Comparison of ENCODE assay signal across 8 cellular contexts in genomic region chr12:113056631-113057488, GRCh38. TPM values are rescaled to one million over a fixed set of nuclear protein-coding genes. Genes with fewer than 3 reads are reported as not detected.
DNase-seq lines count a peak whose midpoint lies in the region; ATAC-seq, FAIRE-seq and TF ChIP-seq lines count a peak whose summit lies in the region.

TSS of gene DTX1 (plus strand) at chr12:113056730. CDS start at chr12:113058193, 1,463 bp downstream.

- TF ChIP-seq EP300 in esophagus muscularis mucosa (IDR thresholded peaks at IDR 0.05), result no peak

- no peaks in the 10 kb centered on the region for H3K9me3 Mint-ChIP-seq in activated CD8-positive, alpha-beta T cell treated with anti-CD3 and anti-CD28 coated beads for 36 hours

- H3K36me3 Mint-ChIP-seq in activated CD8-positive, alpha-beta T cell treated with anti-CD3 and anti-CD28 coated beads for 36 hours (ENCODE audit: low read depth), result no peaks in the 10 kb centered on the region

- H3K27ac Mint-ChIP-seq in activated CD8-positive, alpha-beta T cell treated with anti-CD3 and anti-CD28 coated beads for 36 hours, result peak within 1 kb of the TSS; percentile 40

- H3K9me3 ChIP-seq in HUES6 (ENCODE audit: control insufficient read depth, insufficient read depth, low read depth, low read length), result no peaks in the 10 kb centered on the region
- no peaks in the 10 kb centered on the region for H3K9me3 ChIP-seq in esophagus muscularis mucosa
- no peaks in the 10 kb centered on the region for H3K9me3 ChIP-seq in osteoblast (ENCODE audit: low read depth, low read length)

- no peak for TF ChIP-seq POLR2A in esophagus muscularis mucosa (IDR thresholded peaks at IDR 0.05; ENCODE audit: low read depth)
- TF ChIP-seq POLR2A in GM12892 (IDR thresholded peaks at IDR 0.05; ENCODE audit: low read depth, low read length), result no peak

- H3K36me3 ChIP-seq in HUES6 (ENCODE audit: control insufficient read depth, insufficient read depth, low read length) (no peaks in the 10 kb centered on the region), esophagus muscularis mucosa (no peaks in the 10 kb centered on the region), osteoblast (ENCODE audit: insufficient read depth, low read length) (no peaks in the 10 kb centered on the region)

- H3K4me1 Mint-ChIP-seq in activated CD8-positive, alpha-beta T cell treated with anti-CD3 and anti-CD28 coated beads for 36 hours (ENCODE audit: low read depth), result peaks cover 6% of the 10 kb centered on the region

- H3K4me2 ChIP-seq in osteoblast (ENCODE audit: insufficient read depth, low read length), result no peak within 1 kb of the TSS

- DNase-seq in activated CD8-positive, alpha-beta T cell treated with anti-CD3 and anti-CD28 coated beads for 36 hours, result peak; percentile 41
- DNase-seq in esophagus muscularis mucosa (ENCODE audit: extremely low spot score) (no peak), osteoblast (ENCODE audit: insufficient read length, low spot score, missing footprints) (peak; percentile 87), GM12892 (ENCODE audit: insufficient read length) (no peak), NCI-H774 (lab: John Stamatoyannopoulos, UW) (no peak), HUDEP-2 (lab: John Stamatoyannopoulos, UW; ENCODE audit: unreplicated experiment in 76 of 76) (no peak)

- H3K4me3 Mint-ChIP-seq in activated CD8-positive, alpha-beta T cell treated with anti-CD3 and anti-CD28 coated beads for 36 hours, result peak within 1 kb of the TSS; percentile 64

- H4K20me1 ChIP-seq in osteoblast (ENCODE audit: insufficient read depth, low read length), result no peaks in the 10 kb centered on the region

- H3K27me3 ChIP-seq in HUES6 (ENCODE audit: control insufficient read depth, insufficient read depth, low read length) (peaks cover 78% of the 10 kb centered on the region), esophagus muscularis mucosa (peaks cover 0 to 78% (median 22%) of the 10 kb centered on the region in 4 donors), osteoblast (ENCODE audit: insufficient read depth, low read length) (peaks cover 37% of the 10 kb centered on the region)

- 0% methylated on average over 11 of the region's 94 CpGs for WGBS in esophagus muscularis mucosa

- no peak within 1 kb of the TSS for H3K9ac ChIP-seq in HUES6 (ENCODE audit: low read length)

- intact Hi-C loops in activated CD8-positive, alpha-beta T cell treated with anti-CD3 and anti-CD28 coated beads for 36 hours (cut with micrococcal nuclease), result no loop called here
- intact Hi-C loops in esophagus muscularis mucosa (cut with DNase I), result no loop called here

- POLR2A ChIA-PET in activated CD8-positive, alpha-beta T cell treated with anti-CD3 and anti-CD28 coated beads for 36 hours (lab: Charles Lee), result interaction anchor here (1.5 kb wide), 1 partner anchor 77 kb away, joined by 4 read pairs; no protein-coding TSS in a partner anchor

- peaks cover 1% of the 10 kb centered on the region for H3K27me3 Mint-ChIP-seq in activated CD8-positive, alpha-beta T cell treated with anti-CD3 and anti-CD28 coated beads for 36 hours

- H2AFZ ChIP-seq in osteoblast (ENCODE audit: low read length), result no peak within 1 kb of the TSS

- H3K27ac ChIP-seq in HUES6 (ENCODE audit: low read depth, low read length) (no peak within 1 kb of the TSS), esophagus muscularis mucosa (replicated peaks in 1 of 4) (no peak within 1 kb of the TSS), osteoblast (ENCODE audit: low read depth, low read length) (no peak within 1 kb of the TSS)

- no peak for FAIRE-seq in GM12892 (lab: Jason Lieb, UNC)

- peak; percentile 70 for ATAC-seq in activated CD8-positive, alpha-beta T cell treated with anti-CD3 and anti-CD28 coated beads for 36 hours
- no peak for ATAC-seq in HG03469 (IDR thresholded peaks at IDR 0.05; ENCODE audit: unreplicated experiment)

- TF ChIP-seq CTCF in activated CD8-positive, alpha-beta T cell treated with anti-CD3 and anti-CD28 coated beads for 36 hours (IDR thresholded peaks at IDR 0.05), result no peak
- TF ChIP-seq CTCF in esophagus muscularis mucosa (IDR thresholded peaks at IDR 0.05), result no peak
- TF ChIP-seq CTCF in osteoblast (IDR thresholded peaks at IDR 0.05; ENCODE audit: extremely low read depth, low read depth, low read length), result no peak

- H3K79me2 ChIP-seq in osteoblast (ENCODE audit: insufficient read depth, low read length), result no peaks in the 10 kb centered on the region

- CTCF ChIA-PET in activated CD8-positive, alpha-beta T cell treated with anti-CD3 and anti-CD28 coated beads for 36 hours (lab: Charles Lee), result interaction anchor here (9.5 kb wide), 1 partner anchor 43 kb away, joined by 91 read pairs; no protein-coding TSS in a partner anchor

- H3K4me3 ChIP-seq in HUES6 (ENCODE audit: low read depth, low read length) (peak within 1 kb of the TSS; percentile 63), esophagus muscularis mucosa (peak within 1 kb of the TSS; percentile 48 to 60 (median 53)), osteoblast (ENCODE audit: insufficient read depth, low read length) (peak within 1 kb of the TSS; percentile 13)

- H3K4me1 ChIP-seq in HUES6 (ENCODE audit: control insufficient read depth, insufficient read depth, low read length) (peaks cover 3% of the 10 kb centered on the region; the same call in 1 of the 2 replicates), esophagus muscularis mucosa (peaks cover 7 to 19% (median 15%) of the 10 kb centered on the region in 4 donors), osteoblast (ENCODE audit: insufficient read depth, low read length) (no peaks in the 10 kb centered on the region)

RNA-seq across cellular contexts. Expression of gene DTX1, which starts in this region (rescaled TPM):
- 1 to 10 TPM; 2.9 to 3.4 TPM for total RNA-seq in activated CD8-positive, alpha-beta T cell treated with anti-CD3 and anti-CD28 coated beads for 36 hours
- 1 to 10 TPM; 3.6 to 6.1 (median 4.9) TPM for total RNA-seq in esophagus muscularis mucosa
- total RNA-seq in osteoblast, result under 0.01 TPM in 2 replicates
- polyA plus RNA-seq in GM12892 (2012; ENCODE audit: missing spikeins), result 10.9 TPM

Comparison
In these comparisons a context has a peak if more than half of its experiments do, and no peak if none do; other contexts are left out.
1. Peak in DNase-seq and H3K4me3 ChIP-seq in osteoblast; RNA of the gene not detected or under 1 TPM.
2. H3K4me3 ChIP-seq: peak in every context shown above with its lines; median percentile 63 in HUES6; 53 in esophagus muscularis mucosa; 13 in osteoblast.